Comparison of ENCODE assay signal across 7 cellular contexts in the genomic region with DNA sequence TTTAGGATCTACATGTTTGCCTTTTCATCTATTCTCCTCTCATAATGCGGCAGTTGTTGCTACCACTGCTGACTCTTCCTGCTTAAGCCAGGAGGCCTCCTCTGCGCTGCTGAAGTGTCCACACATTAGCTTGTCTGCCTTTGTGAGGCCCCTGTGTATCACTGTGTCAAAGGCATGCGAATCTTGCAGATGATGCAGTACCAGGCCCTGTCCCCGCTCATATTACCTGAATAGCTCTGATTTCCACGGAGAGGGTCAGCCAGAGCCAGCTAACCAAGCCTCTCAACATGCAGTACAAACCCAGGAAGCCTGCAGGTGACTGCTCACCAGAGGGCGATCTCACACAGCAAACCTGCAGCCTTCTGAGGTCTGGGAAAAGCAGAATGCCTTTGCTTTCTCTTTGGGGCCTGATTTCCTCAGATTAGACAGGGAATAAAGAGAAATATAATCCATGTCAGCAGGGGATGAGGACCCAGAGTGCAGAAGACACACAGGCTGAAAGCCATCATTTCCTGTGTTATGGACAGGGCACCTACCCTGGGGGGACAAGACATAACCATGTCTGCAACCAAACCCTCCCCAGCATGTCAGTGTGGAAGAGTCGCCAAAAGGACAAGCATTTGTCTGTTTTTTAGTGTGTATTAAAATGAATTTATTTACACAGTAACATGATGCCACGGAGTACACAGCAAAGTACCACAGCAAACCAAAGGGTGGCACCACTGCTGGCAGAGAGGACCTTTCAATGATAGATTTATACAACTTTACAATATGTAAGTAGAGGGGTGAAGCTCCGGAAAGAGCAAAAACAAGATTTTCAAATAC.
DNase-seq lines count a peak whose midpoint lies in the region; ATAC-seq and TF ChIP-seq lines count a peak whose summit lies in the region.

No MANE protein-coding gene starts in this region.

- H3K9me2 ChIP-seq in MM.1S (replicated peaks; ENCODE audit: insufficient read depth, low read length), result no peaks in the 10 kb centered on the region

- no peak overlapping the region for H3K9ac ChIP-seq in MM.1S (ENCODE audit: low read length)

- H3K79me2 ChIP-seq in MM.1S (ENCODE audit: low read length), result no peaks in the 10 kb centered on the region

- no peaks in the 10 kb centered on the region for H3K4me1 ChIP-seq in MM.1S (ENCODE audit: low read length)

- no peak for ATAC-seq in GM21515 (IDR thresholded peaks at IDR 0.05; ENCODE audit: unreplicated experiment)

- H3K4me2 ChIP-seq in MM.1S (ENCODE audit: low read depth, low read length), result no peak overlapping the region

- H4K20me1 ChIP-seq in MM.1S (ENCODE audit: insufficient read depth, low read length), result no peaks in the 10 kb centered on the region

- H3K27ac ChIP-seq in MM.1S (ENCODE audit: low read length), result no peak overlapping the region

- no peaks in the 10 kb centered on the region for H3F3A ChIP-seq in MM.1S (ENCODE audit: insufficient read depth, low read length)

- H3K4me3 ChIP-seq in MM.1S (ENCODE audit: low read length) (no peak overlapping the region), cardiac fibroblast (replicated peaks in 1 of 2; ENCODE audit: low read depth in 2 of 2, low read length in 2 of 2) (no peak overlapping the region)

- H3K36me3 ChIP-seq in MM.1S (replicated peaks; ENCODE audit: insufficient read depth, low read length), result no peaks in the 10 kb centered on the region

- H3K9me3 ChIP-seq in MM.1S (replicated peaks; ENCODE audit: insufficient read depth, low read length), result no peaks in the 10 kb centered on the region

- H3K27me3 ChIP-seq in MM.1S (replicated peaks; ENCODE audit: insufficient read depth, low read length), result no peaks in the 10 kb centered on the region

- H2AFZ ChIP-seq in MM.1S (ENCODE audit: low read length), result no peak overlapping the region

- TF ChIP-seq CTCF in MM.1S (IDR thresholded peaks at IDR 0.05; ENCODE audit: low read length) (peak; percentile 56), cardiac fibroblast (IDR thresholded peaks at IDR 0.05; ENCODE audit: low read depth, low read length) (peak; percentile 80)

- DNase-seq in ELR (ENCODE audit: low read depth), result peak; percentile 54
- DNase-seq in MM.1S, result peak; percentile 23
- peak; percentile 46 for DNase-seq in SW480 (ENCODE audit: low spot score)
- peak; percentile 71 to 75 for DNase-seq in cardiac fibroblast (ENCODE audit: low read depth in 2 of 2)
- peak; percentile 96 for DNase-seq in left kidney (ENCODE audit: low read depth, low spot score)
- DNase-seq in stimulated activated CD8-positive, alpha-beta memory T cell treated with anti-CD3 and anti-CD28 coated beads, Interleukin-4, amount 100 ng/mL, for 48 hours, result peak; percentile 60

Comparison
In these comparisons a context has a peak if more than half of its experiments do, and no peak if none do; other contexts are left out.
1. DNase-seq: peak in every context shown above with its lines; median percentile 96 in left kidney; 73 in cardiac fibroblast; 60 in stimulated activated CD8-positive, alpha-beta memory T cell treated with anti-CD3 and anti-CD28 coated beads, Interleukin-4, amount 100 ng/mL, for 48 hours; 54 in ELR; 46 in SW480; 23 in MM.1S.